1 cellular context compared by ENCODE assay signal in genomic region chr12:47963340-47964040, GRCh38.
TF ChIP-seq lines count a peak whose summit lies in the region.

Gene TMEM106C, plus strand, starts transcription at chr12:47963596. Its CDS starts 641 bp downstream, at chr12:47964237.

TF ChIP-seq in HCT116, 20 proteins besides CTCF, POLR2A, EP300 and RAD21 (continued from another document):
- TF ChIP-seq REST (IDR thresholded peaks at IDR 0.05; ENCODE audit: low read depth) (no peak), MAX (IDR thresholded peaks at IDR 0.05) (peak; percentile 50; the same call in 1 of the 2 replicates), ZNF274 (IDR thresholded peaks at IDR 0.05; ENCODE audit: low read depth, low read length) (no peak), CBX3 (IDR thresholded peaks at IDR 0.05; ENCODE audit: low read depth) (no peak), EZH2 (IDR thresholded peaks at IDR 0.05) (no peak), ATF3 (IDR thresholded peaks at IDR 0.05) (no peak), EZH2phosphoT487 (IDR thresholded peaks at IDR 0.05; ENCODE audit: borderline replicate concordance) (no peak), JUND (IDR thresholded peaks at IDR 0.05) (no peak), FOSL1 (IDR thresholded peaks at IDR 0.05; ENCODE audit: low read depth) (no peak), TCF7L2 (IDR thresholded peaks at IDR 0.05; ENCODE audit: borderline replicate concordance, extremely low read depth, insufficient read depth, insufficient read length) (no peak), ZFX (IDR thresholded peaks at IDR 0.05) (peak; percentile 56; the same call in 1 of the 2 replicates), ELF1 (IDR thresholded peaks at IDR 0.05; ENCODE audit: borderline replicate concordance, low read depth) (no peak), SRF (IDR thresholded peaks at IDR 0.05; ENCODE audit: low read depth) (no peak), SP1 (IDR thresholded peaks at IDR 0.05; ENCODE audit: low read depth) (no peak), CEBPB (IDR thresholded peaks at IDR 0.05; ENCODE audit: low read depth) (no peak), SIN3A (IDR thresholded peaks at IDR 0.05; ENCODE audit: low read depth) (no peak), EGR1 (IDR thresholded peaks at IDR 0.05; ENCODE audit: low read depth) (no peak)
